Comparison of ENCODE assay signal across 10 cellular contexts in the genomic region with DNA sequence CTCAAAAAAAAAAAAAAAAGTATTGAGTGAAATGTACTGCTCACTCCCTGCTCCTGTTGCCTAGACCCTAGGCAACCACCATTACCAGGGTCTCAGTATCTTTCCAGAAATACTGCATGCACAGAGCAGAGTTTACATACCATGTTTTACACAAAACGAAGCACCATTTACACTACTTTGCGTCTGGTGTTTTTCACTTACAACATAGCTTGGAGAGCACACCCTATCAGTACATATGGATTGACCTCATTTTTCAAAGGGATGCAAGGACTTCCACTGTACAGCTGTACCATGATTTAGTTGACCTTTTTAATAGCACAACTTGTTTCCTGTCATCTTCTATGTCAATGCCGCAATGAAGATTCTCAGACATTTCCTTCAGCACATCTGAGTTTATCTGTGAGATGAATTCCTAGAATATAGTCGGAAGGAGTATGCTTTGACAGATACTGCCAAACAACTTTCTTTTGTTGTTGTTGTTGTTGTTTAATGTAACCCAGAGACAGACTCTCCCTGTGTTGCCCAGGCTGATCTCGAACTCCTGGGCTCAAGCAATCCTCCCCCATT. TPM values are rescaled to one million over a fixed set of nuclear protein-coding genes. Genes with fewer than 3 reads are reported as not detected.
DNase-seq lines count a peak whose midpoint lies in the region; ATAC-seq and TF ChIP-seq lines count a peak whose summit lies in the region.
"Had no signal": no experiment of that assay in that cellular context is flagged by ENCODE, and none has a peak within 500 bp of the region (broad histone marks: within the 10 kb centered on the region; RNA-seq: fewer than 3 reads in every experiment).

No MANE protein-coding gene starts in this region.

- H3K9me3 ChIP-seq in A673 (ENCODE audit: low read depth, low read length, poor library complexity, severe bottlenecking): no peaks in the 10 kb centered on the region

- peak overlapping the region; percentile 58 for H3K4me3 Mint-ChIP-seq in activated naive CD8-positive, alpha-beta T cell treated with anti-CD3 and anti-CD28 coated beads, Interleukin-2, amount 50 U/mL, for 24 hours
- peak overlapping the region; percentile 36 to 96 (median 82) for H3K4me3 Mint-ChIP-seq in naive thymus-derived CD8-positive, alpha-beta T cell

- no peak for DNase-seq in A673 (ENCODE audit: low spot score)
- DNase-seq in HCEC 1CT: peak; percentile 2
- DNase-seq in activated naive CD8-positive, alpha-beta T cell treated with anti-CD3 and anti-CD28 coated beads, Interleukin-2, amount 50 U/mL, for 24 hours: no peak
- peak in 1 of 10 donors; percentile 15 for DNase-seq in naive thymus-derived CD8-positive, alpha-beta T cell
- DNase-seq in cerebellar cortex (ENCODE audit: low spot score): no peak
- DNase-seq in LoVo (ENCODE audit: low spot score): no peak
- DNase-seq in NCI-H2196 treated with DMSO at 0.1 percent for 48 hours (lab: John Stamatoyannopoulos, UW; ENCODE audit: unreplicated experiment): no peak
- DNase-seq in SW480 (ENCODE audit: low spot score): no peak
- DNase-seq: NCI-H1694 had no signal

- peaks cover 39% of the 10 kb centered on the region for H3K4me1 ChIP-seq in A673 (ENCODE audit: insufficient read depth, low read length, poor library complexity, severe bottlenecking)

- no peaks in the 10 kb centered on the region for H3K27me3 ChIP-seq in A673 (replicated peaks; ENCODE audit: insufficient read depth, low read depth, low read length, poor library complexity)

- CTCF ChIA-PET in A673 (lab: Charles Lee): no interaction called here

- no peak for ATAC-seq in activated naive CD8-positive, alpha-beta T cell treated with anti-CD3 and anti-CD28 coated beads, Interleukin-2, amount 50 U/mL, for 24 hours
- no peak for ATAC-seq in naive thymus-derived CD8-positive, alpha-beta T cell

- H3K27me3 Mint-ChIP-seq in activated naive CD8-positive, alpha-beta T cell treated with anti-CD3 and anti-CD28 coated beads, Interleukin-2, amount 50 U/mL, for 24 hours: no peaks in the 10 kb centered on the region
- H3K27me3 Mint-ChIP-seq in naive thymus-derived CD8-positive, alpha-beta T cell: no peaks in the 10 kb centered on the region

- peaks cover 91% of the 10 kb centered on the region for H3K4me1 Mint-ChIP-seq in activated naive CD8-positive, alpha-beta T cell treated with anti-CD3 and anti-CD28 coated beads, Interleukin-2, amount 50 U/mL, for 24 hours
- H3K4me1 Mint-ChIP-seq in naive thymus-derived CD8-positive, alpha-beta T cell: peaks cover 34 to 96% (median 82%) of the 10 kb centered on the region in 4 donors

- POLR2A ChIA-PET in A673 (lab: Charles Lee; ENCODE audit: low non-redundant PET): no interaction called here
- POLR2A ChIA-PET in naive thymus-derived CD8-positive, alpha-beta T cell (lab: Charles Lee): interaction anchor here (0.7 to 51.6 kb wide), 9 partner anchors 23 to 99 kb away, joined by 3 to 2215 read pairs (median 3); a partner anchor contains a TSS

- H3K4me3 ChIP-seq in A673 (ENCODE audit: low read depth, low read length, poor library complexity, severe bottlenecking): no peak overlapping the region

- TF ChIP-seq CTCF in A673 (conservative IDR thresholded peaks at IDR 0.05; ENCODE audit: low read depth, low read length): no peak

- H3K27ac Mint-ChIP-seq in activated naive CD8-positive, alpha-beta T cell treated with anti-CD3 and anti-CD28 coated beads, Interleukin-2, amount 50 U/mL, for 24 hours: peak overlapping the region; percentile 82
- peak overlapping the region; percentile 53 to 99 (median 96) for H3K27ac Mint-ChIP-seq in naive thymus-derived CD8-positive, alpha-beta T cell

- H3K9me3 Mint-ChIP-seq in activated naive CD8-positive, alpha-beta T cell treated with anti-CD3 and anti-CD28 coated beads, Interleukin-2, amount 50 U/mL, for 24 hours: no peaks in the 10 kb centered on the region
- H3K9me3 Mint-ChIP-seq in naive thymus-derived CD8-positive, alpha-beta T cell: no peaks in the 10 kb centered on the region

- BruUV-seq in A673 (replicated peaks; lab: Mats Ljungman, UMichigan): no TSS peak

- H3K36me3 ChIP-seq in A673 (ENCODE audit: insufficient read depth, low read length, poor library complexity, severe bottlenecking): no peaks in the 10 kb centered on the region

- peak overlapping the region; percentile 60 for H3K27ac ChIP-seq in A673 (ENCODE audit: low read depth, low read length, poor library complexity, severe bottlenecking)
- H3K27ac ChIP-seq: VCaP had no signal

- peaks cover 68% of the 10 kb centered on the region for H3K36me3 Mint-ChIP-seq in activated naive CD8-positive, alpha-beta T cell treated with anti-CD3 and anti-CD28 coated beads, Interleukin-2, amount 50 U/mL, for 24 hours (ENCODE audit: low read depth)
- H3K36me3 Mint-ChIP-seq in naive thymus-derived CD8-positive, alpha-beta T cell: peaks cover 4 to 54% (median 18%) of the 10 kb centered on the region in 3 donors

- intact Hi-C loops in A673 (cut with micrococcal nuclease; ENCODE audit: unreplicated experiment): no loop called here

RNA-seq across cellular contexts. Expression of a gene that starts 6.2 kb away (rescaled TPM):
- 290 and 323 TPM in 2 replicates for total RNA-seq in A673 (2021)
- 100 to 1,000 TPM; 711 to 718 TPM for total RNA-seq in naive thymus-derived CD8-positive, alpha-beta T cell
- 100 to 1,000 TPM in 2 of 3 donors, 10 to 100 TPM in 1; 51.2 to 389 (median 105) TPM for polyA plus RNA-seq in naive thymus-derived CD8-positive, alpha-beta T cell
